8 cellular contexts compared by ENCODE assay signal in the genomic region with DNA sequence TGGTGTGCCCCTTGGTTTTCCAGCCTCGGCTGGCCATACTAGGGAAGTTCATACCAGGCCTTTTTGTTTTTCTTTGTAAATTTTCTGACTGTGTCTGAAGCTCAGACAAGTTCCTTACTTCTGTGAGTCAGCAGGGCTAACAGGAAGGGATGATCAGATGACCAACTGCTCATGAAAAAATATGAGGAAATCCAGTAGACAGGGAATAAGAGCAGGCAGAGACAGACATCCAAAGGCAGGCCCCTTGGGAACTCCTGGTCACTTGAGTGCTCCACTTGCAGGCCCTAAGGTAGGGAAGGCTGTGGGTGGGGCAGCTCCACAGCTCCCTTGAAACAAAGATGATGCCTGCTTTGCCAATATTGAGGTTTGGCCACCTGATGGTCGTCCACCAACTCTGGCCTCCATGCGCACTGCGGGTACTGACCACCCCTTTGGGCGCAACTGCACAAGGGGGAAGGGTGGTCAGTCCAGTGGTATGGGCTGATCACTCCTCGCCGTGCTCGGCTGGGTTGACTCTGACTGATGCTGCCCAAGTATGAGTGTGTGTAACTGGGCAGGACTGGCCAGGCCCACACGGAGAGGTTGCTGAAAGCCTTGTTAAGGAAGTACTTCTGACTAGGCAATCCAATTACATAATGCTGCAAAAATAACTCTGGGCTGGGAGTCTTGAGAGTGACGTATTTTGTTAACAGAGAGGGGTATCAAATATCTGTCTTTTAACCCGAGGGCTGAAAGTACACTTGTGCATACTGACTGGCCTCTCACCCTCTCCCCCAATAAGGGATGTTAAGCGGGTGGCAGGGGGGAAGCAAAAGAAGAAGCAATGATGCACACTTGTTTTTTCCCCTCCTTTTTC. TPM values are rescaled to one million over a fixed set of nuclear protein-coding genes. Genes with fewer than 3 reads are reported as not detected.
DNase-seq lines count a peak whose midpoint lies in the region; ATAC-seq and TF ChIP-seq lines count a peak whose summit lies in the region.

No MANE protein-coding gene starts in this region.

- H3K18ac ChIP-seq in H9 (ENCODE audit: insufficient read length, low read depth, low read length) = no peak overlapping the region

- ATAC-seq in stimulated activated naive CD8-positive, alpha-beta T cell treated with anti-CD3 and anti-CD28 coated beads, Interleukin-15, amount 100 ng/mL, for 72 hours = no peak

- H3K27me3 Mint-ChIP-seq in stimulated activated naive CD8-positive, alpha-beta T cell treated with anti-CD3 and anti-CD28 coated beads, Interleukin-15, amount 100 ng/mL, for 72 hours = peaks cover 92% of the 10 kb centered on the region
- peaks cover 99% of the 10 kb centered on the region for H3K27me3 Mint-ChIP-seq in H9 (ENCODE audit: low read depth)

- peak; percentile 76 for DNase-seq in HEK293T (ENCODE audit: extremely low spot score)
- peak; percentile 94 to 95 for DNase-seq in SHP77 (lab: John Stamatoyannopoulos, UW)
- DNase-seq in foreskin fibroblast = peak; percentile 85 to 91
- peak; percentile 90 for DNase-seq in pulmonary artery endothelial cell (ENCODE audit: low read depth, low spot score)
- no peak for DNase-seq in NCI-H1930 (lab: John Stamatoyannopoulos, UW)
- DNase-seq in stimulated activated naive CD8-positive, alpha-beta T cell treated with anti-CD3 and anti-CD28 coated beads, Interleukin-15, amount 100 ng/mL, for 72 hours = no peak
- DNase-seq in activated CD4-positive, alpha-beta T cell treated with anti-CD3 and anti-CD28 coated beads, Interleukin-2, amount 50 U/mL, for 48 hours = no peak
- DNase-seq in H9 = no peak

- no peak overlapping the region for H3K56ac ChIP-seq in H9 (ENCODE audit: insufficient read length, low read depth, low read length)

- no peaks in the 10 kb centered on the region for H3K79me2 ChIP-seq in H9 (ENCODE audit: insufficient read depth, low read length)

- no peaks in the 10 kb centered on the region for H3K79me1 ChIP-seq in H9 (ENCODE audit: insufficient read depth, low read depth, low read length, poor library complexity, severe bottlenecking)

- no peak overlapping the region for H3K23ac ChIP-seq in H9 (ENCODE audit: insufficient read length, low read depth, low read length)

- TF ChIP-seq CTCF in foreskin fibroblast (IDR thresholded peaks at IDR 0.05; ENCODE audit: low read depth, low read length) (no peak), H9 (conservative IDR thresholded peaks at IDR 0.05) (no peak)

- peaks cover 2% of the 10 kb centered on the region; the same call in 1 of the 2 replicates for H3K4me1 ChIP-seq in H9 (ENCODE audit: insufficient read depth, low read length)

- H3K9me3 ChIP-seq in H9 (ENCODE audit: control insufficient read depth, low read depth, low read length) = no peaks in the 10 kb centered on the region

- H3K27me3 ChIP-seq in H9 (ENCODE audit: insufficient read depth, low read length) = peaks cover 64% of the 10 kb centered on the region

- peaks cover 16% of the 10 kb centered on the region for H3K23me2 ChIP-seq in H9 (ENCODE audit: insufficient read length, low read depth, low read length, poor library complexity, severe bottlenecking)

- peaks cover 18% of the 10 kb centered on the region for H3K4me1 Mint-ChIP-seq in stimulated activated naive CD8-positive, alpha-beta T cell treated with anti-CD3 and anti-CD28 coated beads, Interleukin-15, amount 100 ng/mL, for 72 hours
- peaks cover 30 to 53% of the 10 kb centered on the region in 2 experiments for H3K4me1 Mint-ChIP-seq in H9

- H2BK12ac ChIP-seq in H9 (ENCODE audit: insufficient read length, low read depth, low read length) = no peak overlapping the region

- H4K91ac ChIP-seq in H9 (ENCODE audit: insufficient read length, low read depth, low read length) = no peak overlapping the region

- no peak overlapping the region for H3K27ac ChIP-seq in H9 (ENCODE audit: insufficient read length, low read depth, low read length)

- no peak overlapping the region for H4K5ac ChIP-seq in H9 (ENCODE audit: insufficient read length, low read depth, low read length)

- H3K4me3 Mint-ChIP-seq in stimulated activated naive CD8-positive, alpha-beta T cell treated with anti-CD3 and anti-CD28 coated beads, Interleukin-15, amount 100 ng/mL, for 72 hours = no peak overlapping the region
- H3K4me3 Mint-ChIP-seq in H9 = no peak overlapping the region; a peak in 1 of 5 replicates

- H3K14ac ChIP-seq in H9 (ENCODE audit: insufficient read depth, low read length) = no peak overlapping the region; the same call in 1 of the 2 replicates

- no peak overlapping the region for H3K4ac ChIP-seq in H9 (ENCODE audit: low read depth, low read length)

- H2BK5ac ChIP-seq in H9 (ENCODE audit: insufficient read length, low read length) = no peak overlapping the region

- POLR2A ChIA-PET in HEK293T (lab: Yijun Ruan, JAX) = interaction anchor here (1.1 to 1.3 kb wide), 3 partner anchors 14 to 108 kb away, joined by 3 to 4 read pairs (median 3); no protein-coding TSS in a partner anchor

- H2BK15ac ChIP-seq in H9 (ENCODE audit: low read depth, low read length) = no peak overlapping the region

- no peak overlapping the region for H2AK5ac ChIP-seq in H9 (ENCODE audit: insufficient read length, low read length)

- H3K4me3 ChIP-seq in foreskin fibroblast (ENCODE audit: low read depth in 1 of 2, low read length in 2 of 2) = no peak overlapping the region

- no peak overlapping the region for H2BK20ac ChIP-seq in H9 (ENCODE audit: low read depth, low read length, poor library complexity, severe bottlenecking)

- peaks cover 0 to 2% (median 0%) of the 10 kb centered on the region in 3 experiments; a peak in 2 of 7 replicates for H3K36me3 Mint-ChIP-seq in H9 (ENCODE audit: insufficient read depth in 1 of 3, low read depth in 3 of 3)

- no peak overlapping the region for H3T11ph ChIP-seq in H9 (ENCODE audit: low read length)

- H3K9ac ChIP-seq in H9 (ENCODE audit: extremely low read depth, insufficient read length, low read length) = no peak overlapping the region

- H2AFZ ChIP-seq in H9 (ENCODE audit: low read length) = no peak overlapping the region

- H2BK120ac ChIP-seq in H9 (ENCODE audit: low read depth, low read length, poor library complexity, severe bottlenecking) = no peak overlapping the region

- no peak overlapping the region for H4K8ac ChIP-seq in H9 (replicated peaks; ENCODE audit: insufficient read length, low read depth, low read length)

- no peaks in the 10 kb centered on the region for H3K9me3 Mint-ChIP-seq in stimulated activated naive CD8-positive, alpha-beta T cell treated with anti-CD3 and anti-CD28 coated beads, Interleukin-15, amount 100 ng/mL, for 72 hours
- peaks cover 0 to 4% of the 10 kb centered on the region in 2 experiments; a peak in 1 of 5 replicates for H3K9me3 Mint-ChIP-seq in H9

- no peak overlapping the region for H3K4me2 ChIP-seq in H9 (ENCODE audit: insufficient read depth, insufficient read length, low read length)

- WGBS in H9 (ENCODE audit: extremely low coverage, insufficient read length, low lambda C conversion rate) = no CpG with 5 or more reads among the region's 12 CpGs

- CTCF ChIA-PET in HEK293T (lab: Yijun Ruan, JAX) = interaction anchor here (0.9 kb wide), 1 partner anchor 18 kb away, joined by 3 read pairs; no protein-coding TSS in a partner anchor

- no peak overlapping the region for H3K27ac Mint-ChIP-seq in stimulated activated naive CD8-positive, alpha-beta T cell treated with anti-CD3 and anti-CD28 coated beads, Interleukin-15, amount 100 ng/mL, for 72 hours
- H3K27ac Mint-ChIP-seq in H9 = no peak overlapping the region

- peaks cover 2% of the 10 kb centered on the region for H4K20me1 ChIP-seq in H9 (ENCODE audit: control insufficient read depth, insufficient read depth, insufficient read length)

TF ChIP-seq in HEK293T, 16 proteins besides CTCF, POLR2A, EP300 and RAD21:
- no peak for TF ChIP-seq L3MBTL2 (conservative IDR thresholded peaks at IDR 0.05)
- no peak for TF ChIP-seq ELF4 (IDR thresholded peaks at IDR 0.05)
- TF ChIP-seq FOXK2 (IDR thresholded peaks at IDR 0.05) = no peak
- TF ChIP-seq FOXA1 (IDR thresholded peaks at IDR 0.05) = no peak
- no peak for TF ChIP-seq SP1 (IDR thresholded peaks at IDR 0.05)

RNA-seq across cellular contexts. Expression of a gene that starts 20.8 kb away (rescaled TPM):
- 3.2 and 4.3 TPM in 2 replicates for total RNA-seq in pulmonary artery endothelial cell
- 1.1 and 1.5 TPM in 2 replicates for total RNA-seq in H9 (2021)

Comparison
In these comparisons a context has a peak if more than half of its experiments do, and no peak if none do; other contexts are left out.
1. DNase-seq: peak in HEK293T (single experiment), SHP77 (2 of 2), foreskin fibroblast (2 of 2) and pulmonary artery endothelial cell (single experiment); none in NCI-H1930 (0 of 2), stimulated activated naive CD8-positive, alpha-beta T cell treated with anti-CD3 and anti-CD28 coated beads, Interleukin-15, amount 100 ng/mL, for 72 hours (0 of 2), activated CD4-positive, alpha-beta T cell treated with anti-CD3 and anti-CD28 coated beads, Interleukin-2, amount 50 U/mL, for 48 hours (0 of 2) and H9 (single experiment).